23 cellular contexts compared by ENCODE assay signal in genomic region chr12:75884465-75884985, GRCh38.
"Had no signal": no experiment of that assay in that cellular context is flagged by ENCODE, and none has a peak within 500 bp of the region (broad histone marks: within the 10 kb centered on the region; RNA-seq: fewer than 3 reads in every experiment).

No MANE protein-coding gene starts in this region.

- H3K4me1 Mint-ChIP-seq: activated naive CD4-positive, alpha-beta T cell treated with anti-CD3 and anti-CD28 coated beads, Interleukin-2, amount 10 ng/mL, durations not matched to agents 7 days and 5 days; activated naive CD8-positive, alpha-beta T cell treated with anti-CD3 and anti-CD28 coated beads, Interleukin-2, amount 10 ng/mL, durations not matched to agents 7 days and 5 days; immature natural killer cell; natural killer cell; stimulated activated naive B cell treated with anti-CD40 and anti-IgM and Interleukin-4, amounts not matched to agents 10 μg/mL and 1 μg/mL and 100 μg/mL, for 72 hours had no signal

- H3K4me3 ChIP-seq: esophagus muscularis mucosa, right atrium auricular region, smooth muscle cell, stomach, thyroid gland, upper lobe of left lung, vagina had no signal

- H3K36me3 Mint-ChIP-seq: activated naive CD4-positive, alpha-beta T cell treated with anti-CD3 and anti-CD28 coated beads, Interleukin-2, amount 10 ng/mL, durations not matched to agents 7 days and 5 days; activated naive CD8-positive, alpha-beta T cell treated with anti-CD3 and anti-CD28 coated beads, Interleukin-2, amount 10 ng/mL, durations not matched to agents 7 days and 5 days; immature natural killer cell; natural killer cell; stimulated activated naive B cell treated with anti-CD40 and anti-IgM and Interleukin-4, amounts not matched to agents 10 μg/mL and 1 μg/mL and 100 μg/mL, for 72 hours had no signal

- H3K4me2 ChIP-seq: smooth muscle cell had no signal

- H3K9me3 ChIP-seq: esophagus muscularis mucosa, right atrium auricular region, stomach, thyroid gland, upper lobe of left lung, vagina had no signal

- ATAC-seq: activated CD4-positive, CD25-positive, alpha-beta regulatory T cell treated with anti-CD3 and anti-CD28 coated beads, Interleukin-2, amount 50 U/mL, for 24 hours; natural killer cell; stimulated activated naive B cell treated with anti-CD40 and anti-IgM and Interleukin-4, amounts not matched to agents 10 μg/mL and 1 μg/mL and 100 μg/mL, for 72 hours had no signal

- H3K27ac ChIP-seq: esophagus muscularis mucosa, right atrium auricular region, stomach, thyroid gland, upper lobe of left lung, vagina had no signal

- H3K9me3 Mint-ChIP-seq: activated naive CD4-positive, alpha-beta T cell treated with anti-CD3 and anti-CD28 coated beads, Interleukin-2, amount 10 ng/mL, durations not matched to agents 7 days and 5 days; activated naive CD8-positive, alpha-beta T cell treated with anti-CD3 and anti-CD28 coated beads, Interleukin-2, amount 10 ng/mL, durations not matched to agents 7 days and 5 days; immature natural killer cell; natural killer cell; stimulated activated naive B cell treated with anti-CD40 and anti-IgM and Interleukin-4, amounts not matched to agents 10 μg/mL and 1 μg/mL and 100 μg/mL, for 72 hours had no signal

- H3K27ac Mint-ChIP-seq: activated naive CD4-positive, alpha-beta T cell treated with anti-CD3 and anti-CD28 coated beads, Interleukin-2, amount 10 ng/mL, durations not matched to agents 7 days and 5 days; activated naive CD8-positive, alpha-beta T cell treated with anti-CD3 and anti-CD28 coated beads, Interleukin-2, amount 10 ng/mL, durations not matched to agents 7 days and 5 days; immature natural killer cell; natural killer cell; stimulated activated naive B cell treated with anti-CD40 and anti-IgM and Interleukin-4, amounts not matched to agents 10 μg/mL and 1 μg/mL and 100 μg/mL, for 72 hours had no signal

- H3K4me3 Mint-ChIP-seq: activated naive CD4-positive, alpha-beta T cell treated with anti-CD3 and anti-CD28 coated beads, Interleukin-2, amount 10 ng/mL, durations not matched to agents 7 days and 5 days; activated naive CD8-positive, alpha-beta T cell treated with anti-CD3 and anti-CD28 coated beads, Interleukin-2, amount 10 ng/mL, durations not matched to agents 7 days and 5 days; immature natural killer cell; natural killer cell; stimulated activated naive B cell treated with anti-CD40 and anti-IgM and Interleukin-4, amounts not matched to agents 10 μg/mL and 1 μg/mL and 100 μg/mL, for 72 hours had no signal

- H3K27me3 ChIP-seq: esophagus muscularis mucosa, right atrium auricular region, stomach, thyroid gland, upper lobe of left lung, vagina had no signal

- DNase-seq: activated CD4-positive, alpha-beta T cell treated with anti-CD3 and anti-CD28 coated beads for 48 hours; activated CD4-positive, alpha-beta T cell treated with anti-CD3 and anti-CD28 coated beads, Interleukin-2, amount 50 U/mL, for 48 hours; activated CD8-positive, alpha-beta memory T cell treated with anti-CD3 and anti-CD28 coated beads for 24 hours; activated effector memory CD4-positive, alpha-beta T cell treated with anti-CD3 and anti-CD28 coated beads, Interleukin-2, amount 50 U/mL, for 16 hours; activated naive CD4-positive, alpha-beta T cell treated with anti-CD3 and anti-CD28 coated beads, Interleukin-2, amount 10 ng/mL, durations not matched to agents 7 days and 5 days; activated naive CD8-positive, alpha-beta T cell treated with anti-CD3 and anti-CD28 coated beads, Interleukin-2, amount 10 ng/mL, durations not matched to agents 7 days and 5 days; amniotic stem cell; caudate nucleus; cortex of kidney; foreskin melanocyte; immature natural killer cell; natural killer cell; stimulated activated CD4-positive, alpha-beta T cell treated with anti-CD3 and anti-CD28 coated beads, Interleukin-15, amount 100 ng/mL, for 24 hours; stimulated activated CD4-positive, alpha-beta T cell treated with anti-CD3 and anti-CD28 coated beads, Interleukin-2, amount 100 ng/mL, for 24 hours; stimulated activated naive B cell treated with anti-CD40 and anti-IgM and Interleukin-4, amounts not matched to agents 10 μg/mL and 1 μg/mL and 100 μg/mL, for 72 hours; stomach; thyroid gland; upper lobe of left lung had no signal

- H3K4me1 ChIP-seq: right atrium auricular region, upper lobe of left lung, vagina had no signal

- H3K36me3 ChIP-seq: esophagus muscularis mucosa, right atrium auricular region, stomach, thyroid gland, upper lobe of left lung, vagina had no signal
